Comparison of ENCODE assay signal across 8 cellular contexts in the genomic region with DNA sequence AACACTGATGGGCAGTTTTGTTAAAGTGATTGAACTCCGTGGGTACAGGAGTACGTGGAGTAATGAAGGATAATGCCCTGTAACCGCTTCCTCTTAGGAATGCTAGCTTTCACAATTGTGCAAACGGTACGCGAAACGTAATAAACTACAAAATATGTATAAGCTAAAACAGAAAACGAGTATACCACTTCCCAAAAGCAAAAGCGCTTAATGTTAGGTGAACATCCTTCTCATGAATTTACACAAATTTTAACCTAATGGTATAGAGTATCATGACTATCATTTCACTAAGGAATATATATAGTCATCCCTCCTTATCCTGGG. TPM values are rescaled to one million over a fixed set of nuclear protein-coding genes. Genes with fewer than 3 reads are reported as not detected.
DNase-seq lines count a peak whose midpoint lies in the region; ATAC-seq and TF ChIP-seq lines count a peak whose summit lies in the region.

No MANE protein-coding gene starts in this region.

- TF ChIP-seq RAD21 in neural cell (conservative IDR thresholded peaks at IDR 0.05): no peak

- H3K27ac Mint-ChIP-seq in CD4-positive, CD25-positive, alpha-beta regulatory T cell: peak overlapping the region; percentile 54 to 98 (median 97)
- H3K27ac Mint-ChIP-seq in chondrocyte (ENCODE audit: unreplicated experiment): peak overlapping the region; percentile 95

- peak overlapping the region; percentile 97 for H3K4me3 ChIP-seq in CD4-positive, CD25-positive, alpha-beta regulatory T cell (ENCODE audit: low read depth, low read length)
- H3K4me3 ChIP-seq in HUES6 (ENCODE audit: low read depth, low read length): peak overlapping the region; percentile 37
- H3K4me3 ChIP-seq in neural cell (ENCODE audit: low read length): peak overlapping the region; percentile 98

- H3K27ac ChIP-seq in CD4-positive, CD25-positive, alpha-beta regulatory T cell (ENCODE audit: insufficient read depth, low read length, poor library complexity, severe bottlenecking): peak overlapping the region; percentile 95
- no peak overlapping the region for H3K27ac ChIP-seq in HUES6 (ENCODE audit: low read depth, low read length)
- peak overlapping the region; percentile 51 for H3K27ac ChIP-seq in neural cell (ENCODE audit: low read length)

- H3K27me3 ChIP-seq in CD4-positive, CD25-positive, alpha-beta regulatory T cell (ENCODE audit: control insufficient read depth, insufficient read depth, low read length): no peaks in the 10 kb centered on the region
- H3K27me3 ChIP-seq in HUES6 (ENCODE audit: control insufficient read depth, insufficient read depth, low read length) (no peaks in the 10 kb centered on the region), neural cell (ENCODE audit: insufficient read depth, low read depth, low read length) (no peaks in the 10 kb centered on the region)

- no peaks in the 10 kb centered on the region for H3K9me2 ChIP-seq in neural cell (ENCODE audit: insufficient read depth, low read length)

- H3K9ac ChIP-seq in HUES6 (ENCODE audit: low read length): no peak overlapping the region
- peak overlapping the region; percentile 98 for H3K9ac ChIP-seq in neural cell (ENCODE audit: low read length)

- H3K9me3 ChIP-seq in CD4-positive, CD25-positive, alpha-beta regulatory T cell (ENCODE audit: control insufficient read depth in 2 of 2, low read length in 2 of 2): no peaks in the 10 kb centered on the region
- H3K9me3 ChIP-seq in HUES6 (ENCODE audit: control insufficient read depth, insufficient read depth, low read depth, low read length) (peaks cover 18% of the 10 kb centered on the region), neural cell (ENCODE audit: low read length) (peaks cover 10% of the 10 kb centered on the region)

- no peaks in the 10 kb centered on the region for H3F3A ChIP-seq in neural cell (ENCODE audit: insufficient read depth, low read length, poor library complexity, severe bottlenecking)

- H3K4me1 Mint-ChIP-seq in CD4-positive, CD25-positive, alpha-beta regulatory T cell: peaks cover 10 to 38% (median 26%) of the 10 kb centered on the region in 4 donors
- H3K4me1 Mint-ChIP-seq in chondrocyte (ENCODE audit: low read depth): peaks cover 26% of the 10 kb centered on the region

- DNase-seq in CD4-positive, CD25-positive, alpha-beta regulatory T cell: no peak
- DNase-seq in chondrocyte (ENCODE audit: low spot score): no peak
- no peak for DNase-seq in NCI-H2171 (lab: John Stamatoyannopoulos, UW)
- DNase-seq in SW 1271 (lab: John Stamatoyannopoulos, UW): no peak

- TF ChIP-seq CTCF in chondrocyte (IDR thresholded peaks at IDR 0.05) (peak; percentile 47), neural cell (IDR thresholded peaks at IDR 0.05; ENCODE audit: poor library complexity, severe bottlenecking) (no peak)

- no peaks in the 10 kb centered on the region for H4K20me1 ChIP-seq in neural cell (ENCODE audit: insufficient read depth)

- peaks cover 6% of the 10 kb centered on the region for H3K36me3 Mint-ChIP-seq in CD4-positive, CD25-positive, alpha-beta regulatory T cell
- H3K36me3 Mint-ChIP-seq in chondrocyte (ENCODE audit: low read depth): peaks cover 3% of the 10 kb centered on the region

- TF ChIP-seq EP300 in neural cell (conservative IDR thresholded peaks at IDR 0.05; ENCODE audit: poor library complexity, severe bottlenecking): no peak

- peaks cover 29% of the 10 kb centered on the region for H3K79me2 ChIP-seq in neural cell (replicated peaks; ENCODE audit: insufficient read depth, low read length)

- H3K4me1 ChIP-seq in CD4-positive, CD25-positive, alpha-beta regulatory T cell (ENCODE audit: control insufficient read depth, insufficient read depth, low read length, poor library complexity, severe bottlenecking): peaks cover 13% of the 10 kb centered on the region
- H3K4me1 ChIP-seq in HUES6 (ENCODE audit: control insufficient read depth, insufficient read depth, low read length): peaks cover 5% of the 10 kb centered on the region; the same call in 1 of the 2 replicates

- peak overlapping the region; percentile 73 for H2AFZ ChIP-seq in neural cell (ENCODE audit: low read depth, low read length)

- H3K9me3 Mint-ChIP-seq in CD4-positive, CD25-positive, alpha-beta regulatory T cell: no peaks in the 10 kb centered on the region
- H3K9me3 Mint-ChIP-seq in chondrocyte (ENCODE audit: low read depth): peaks cover 5% of the 10 kb centered on the region

- peak overlapping the region; percentile 44 for H3K4me2 ChIP-seq in neural cell (ENCODE audit: low read length)

- H3K4me3 Mint-ChIP-seq in CD4-positive, CD25-positive, alpha-beta regulatory T cell: peak overlapping the region; percentile 91 to 97 (median 92)
- peak overlapping the region; percentile 93 for H3K4me3 Mint-ChIP-seq in chondrocyte (ENCODE audit: unreplicated experiment)

- ATAC-seq in CD4-positive, CD25-positive, alpha-beta regulatory T cell (ENCODE audit: low read depth in 2 of 2): no peak
- ATAC-seq in GM19397 (IDR thresholded peaks at IDR 0.05; ENCODE audit: unreplicated experiment) (no peak), GM21515 (IDR thresholded peaks at IDR 0.05; ENCODE audit: unreplicated experiment) (no peak)

- no peaks in the 10 kb centered on the region for H3K36me3 ChIP-seq in CD4-positive, CD25-positive, alpha-beta regulatory T cell (ENCODE audit: control insufficient read depth, insufficient read depth, low read length)
- H3K36me3 ChIP-seq in HUES6 (ENCODE audit: control insufficient read depth, insufficient read depth, low read length) (no peaks in the 10 kb centered on the region), neural cell (ENCODE audit: insufficient read depth, low read length) (no peaks in the 10 kb centered on the region)

- H3K27me3 Mint-ChIP-seq in CD4-positive, CD25-positive, alpha-beta regulatory T cell: peaks cover 14% of the 10 kb centered on the region
- H3K27me3 Mint-ChIP-seq in chondrocyte (ENCODE audit: low read depth): no peaks in the 10 kb centered on the region

TF ChIP-seq in neural cell, 6 proteins besides CTCF, POLR2A, EP300 and RAD21:
- no peak for TF ChIP-seq EZH2 (IDR thresholded peaks at IDR 0.05; ENCODE audit: borderline replicate concordance, insufficient read depth, low read length, poor library complexity, severe bottlenecking)
- peak; percentile 2 for TF ChIP-seq SMC3 (conservative IDR thresholded peaks at IDR 0.05; ENCODE audit: poor library complexity)

RNA-seq across cellular contexts. Expression of a gene that starts 0.4 kb away (rescaled TPM):
- 5.9 TPM for total RNA-seq in CD4-positive, CD25-positive, alpha-beta regulatory T cell
- 1 to 10 TPM; 3.0 to 5.6 (median 5.1) TPM for polyA plus RNA-seq in CD4-positive, CD25-positive, alpha-beta regulatory T cell
- total RNA-seq in chondrocyte: 14.4 to 18.6 TPM (median 16.3 TPM) in 3 replicates
- polyA plus RNA-seq in neural cell: 72.6 and 81.6 TPM in 2 replicates
- 83.1 and 83.3 TPM in 2 replicates for polyA minus RNA-seq in neural cell

RNA-seq across cellular contexts. Expression of a gene that starts 33.6 kb away (rescaled TPM):
- 46.0 TPM for total RNA-seq in CD4-positive, CD25-positive, alpha-beta regulatory T cell
- 10 to 100 TPM; 17.0 to 21.6 (median 19.3) TPM for polyA plus RNA-seq in CD4-positive, CD25-positive, alpha-beta regulatory T cell
- total RNA-seq in chondrocyte: 14.2 to 19.3 TPM (median 16.1 TPM) in 3 replicates
- 50.8 and 55.5 TPM in 2 replicates for polyA plus RNA-seq in neural cell
- polyA minus RNA-seq in neural cell: 113 and 131 TPM in 2 replicates

Comparison
In these comparisons a context has a peak if more than half of its experiments do, and no peak if none do; other contexts are left out.
1. H3K4me3 ChIP-seq: peak in every context shown above with its lines; median percentile 98 in neural cell; 97 in CD4-positive, CD25-positive, alpha-beta regulatory T cell; 37 in HUES6.